In the genomic region with DNA sequence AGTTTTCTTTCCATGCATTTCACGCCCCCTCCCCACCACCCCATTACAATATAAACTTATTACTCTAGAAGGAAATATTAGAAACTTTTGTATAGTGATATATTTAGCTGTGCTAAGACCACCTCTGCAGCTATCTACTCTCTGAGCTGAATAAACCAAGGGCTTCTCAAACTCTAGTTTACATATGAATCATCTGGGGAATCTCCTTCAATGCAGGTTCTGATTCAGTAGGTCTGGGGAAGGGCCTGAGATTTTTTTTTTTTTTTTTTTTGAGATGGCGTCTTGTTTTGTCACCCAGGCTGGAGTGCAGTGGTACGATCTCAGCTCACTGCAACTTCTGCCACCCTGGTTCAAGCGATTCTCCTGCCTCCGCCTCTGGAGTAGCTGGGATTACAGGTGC, we compare ENCODE assay signal across 26 cellular contexts.
"Had no signal": no experiment of that assay in that cellular context is flagged by ENCODE, and none has a peak within 500 bp of the region (broad histone marks: within the 10 kb centered on the region; RNA-seq: fewer than 3 reads in every experiment).

No MANE protein-coding gene starts in this region.

- H3K4me1 ChIP-seq: left lung, right atrium auricular region, right lobe of liver, testis, vagina had no signal

- H3K4me3 Mint-ChIP-seq: immature natural killer cell; mesothelial cell of epicardium; naive thymus-derived CD4-positive, alpha-beta T cell; natural killer cell treated with Interleukin-12 subunit alpha and Interleukin-12 subunit beta and Interleukin-15 and Interleukin-18, amount 100 ng/mL, for 72 hours; stimulated activated naive B cell treated with anti-CD40 and anti-IgM and Interleukin-4, amounts not matched to agents 10 μg/mL and 1 μg/mL and 100 μg/mL, for 72 hours; type B pancreatic cell had no signal

- H3K4me2 ChIP-seq: smooth muscle cell had no signal

- H3K4me1 Mint-ChIP-seq: immature natural killer cell; naive thymus-derived CD4-positive, alpha-beta T cell; stimulated activated naive B cell treated with anti-CD40 and anti-IgM and Interleukin-4, amounts not matched to agents 10 μg/mL and 1 μg/mL and 100 μg/mL, for 72 hours had no signal

- H3K27ac ChIP-seq: left lung, ovary, right atrium auricular region, right lobe of liver, stomach, testis, tibial nerve, vagina had no signal

- H3K36me3 Mint-ChIP-seq: immature natural killer cell; mesothelial cell of epicardium; naive thymus-derived CD4-positive, alpha-beta T cell; natural killer cell treated with Interleukin-12 subunit alpha and Interleukin-12 subunit beta and Interleukin-15 and Interleukin-18, amount 100 ng/mL, for 72 hours; type B pancreatic cell had no signal

- ATAC-seq: left colon; left lung; naive thymus-derived CD4-positive, alpha-beta T cell; natural killer cell treated with Interleukin-12 subunit alpha and Interleukin-12 subunit beta and Interleukin-15 and Interleukin-18, amount 100 ng/mL, for 72 hours; right lobe of liver; stimulated activated naive B cell treated with anti-CD40 and anti-IgM and Interleukin-4, amounts not matched to agents 10 μg/mL and 1 μg/mL and 100 μg/mL, for 72 hours; stimulated activated naive CD8-positive, alpha-beta T cell treated with anti-CD3 and anti-CD28 coated beads, Interleukin-15, Interleukin-2, amounts not matched to agents 100 U/mL and 50 U/mL, for 24 hours had no signal

- H3K27ac Mint-ChIP-seq: immature natural killer cell; mesothelial cell of epicardium; naive thymus-derived CD4-positive, alpha-beta T cell; natural killer cell treated with Interleukin-12 subunit alpha and Interleukin-12 subunit beta and Interleukin-15 and Interleukin-18, amount 100 ng/mL, for 72 hours; progenitor cell of endocrine pancreas; stimulated activated naive B cell treated with anti-CD40 and anti-IgM and Interleukin-4, amounts not matched to agents 10 μg/mL and 1 μg/mL and 100 μg/mL, for 72 hours; type B pancreatic cell had no signal

- H3K9me3 ChIP-seq: left lung, ovary, right atrium auricular region, right lobe of liver, stomach, testis, tibial nerve, vagina had no signal

- DNase-seq: hypothalamus; immature natural killer cell; kidney; left colon; left lung; mesendoderm; naive thymus-derived CD4-positive, alpha-beta T cell; ovary; right lobe of liver; stimulated activated CD4-positive, alpha-beta T cell treated with anti-CD3 and anti-CD28 coated beads, Interleukin-1b, Interleukin-23, amount 100 ng/mL, for 48 hours; stimulated activated CD4-positive, alpha-beta T cell treated with anti-CD3 and anti-CD28 coated beads, Interleukin-2, amount 100 ng/mL, for 48 hours; stimulated activated CD4-positive, alpha-beta T cell treated with anti-CD3 and anti-CD28 coated beads, Interleukin-4, amount 100 ng/mL, for 4 hours; stimulated activated CD8-positive, alpha-beta memory T cell treated with anti-CD3 and anti-CD28 coated beads, Interleukin-4, amount 100 ng/mL, for 48 hours; stimulated activated naive B cell treated with anti-CD40 and anti-IgM and Interleukin-4, amounts not matched to agents 10 μg/mL and 1 μg/mL and 100 μg/mL, for 72 hours; stimulated activated naive CD8-positive, alpha-beta T cell treated with anti-CD3 and anti-CD28 coated beads, Interleukin-15, Interleukin-2, amounts not matched to agents 100 U/mL and 50 U/mL, for 24 hours; stomach; testis had no signal

- H3K27me3 Mint-ChIP-seq: progenitor cell of endocrine pancreas had no signal

- H3K9me3 Mint-ChIP-seq: immature natural killer cell; natural killer cell treated with Interleukin-12 subunit alpha and Interleukin-12 subunit beta and Interleukin-15 and Interleukin-18, amount 100 ng/mL, for 72 hours had no signal

- H3K27me3 ChIP-seq: left lung, ovary, right atrium auricular region, right lobe of liver, stomach, testis, tibial nerve, vagina had no signal

- H3K36me3 ChIP-seq: left lung, ovary, right atrium auricular region, right lobe of liver, stomach, tibial nerve, vagina had no signal

- H3K4me3 ChIP-seq: left lung, lung, ovary, right atrium auricular region, right lobe of liver, smooth muscle cell, stomach, testis, tibial nerve, vagina had no signal
